17 cellular contexts compared by ENCODE assay signal in genomic region chr11:119982517-119983239, GRCh38.
DNase-seq lines count a peak whose midpoint lies in the region; ATAC-seq and TF ChIP-seq lines count a peak whose summit lies in the region.
"Had no signal": no experiment of that assay in that cellular context is flagged by ENCODE, and none has a peak within 500 bp of the region (broad histone marks: within the 10 kb centered on the region; RNA-seq: fewer than 3 reads in every experiment).

No MANE protein-coding gene starts in this region.

- H3K4me1 ChIP-seq in prostate gland (replicated peaks): no peaks in the 10 kb centered on the region
- H3K4me1 ChIP-seq in ovary (ENCODE audit: insufficient read depth): no peaks in the 10 kb centered on the region
- H3K4me1 ChIP-seq: HAP-1 had no signal

- WGBS in prostate gland: 41% methylated on average over 13 of the region's 16 CpGs
- WGBS in ovary, 3 donors: 20 to 29% (median 27%) methylated on average over 16 of the region's 16 CpGs

- H3K36me3 ChIP-seq in prostate gland: no peaks in the 10 kb centered on the region
- no peaks in the 10 kb centered on the region for H3K36me3 ChIP-seq in ovary
- H3K36me3 ChIP-seq: HAP-1 had no signal

- ATAC-seq in HG03565 (IDR thresholded peaks at IDR 0.05; ENCODE audit: unreplicated experiment): no peak
- ATAC-seq: effector memory CD8-positive, alpha-beta T cell; mucosa of descending colon had no signal

- DNase-seq in DMS79 treated with DMSO at 0.1 percent for 48 hours (lab: John Stamatoyannopoulos, UW) (peak; percentile 22), DMS79 (lab: John Stamatoyannopoulos, UW) (no peak), NCI-H2029 (lab: John Stamatoyannopoulos, UW) (peak; percentile 11), fibroblast of mammary gland (ENCODE audit: low read depth) (peak; percentile 54), prostate gland (ENCODE audit: low spot score) (peak; percentile 23), ovary (no peak), T-helper 9 cell (no peak)
- DNase-seq: 8988T; effector memory CD8-positive, alpha-beta T cell; Kasumi-1; mucosa of descending colon; NCI-H1048; RPMI8226; stimulated activated CD4-positive, alpha-beta T cell treated with anti-CD3 and anti-CD28 coated beads, Interleukin-4, amount 100 ng/mL, for 24 hours had no signal

- intact Hi-C loops in prostate gland (cut with DNase I): no loop called here
- intact Hi-C loops in ovary (cut with DNase I): no loop called here

- H3K4me3 ChIP-seq in fibroblast of mammary gland (ENCODE audit: control insufficient read depth, low read depth, low read length): no peak overlapping the region
- no peak overlapping the region for H3K4me3 ChIP-seq in prostate gland
- H3K4me3 ChIP-seq in ovary: no peak overlapping the region
- H3K4me3 ChIP-seq: HAP-1, mucosa of descending colon had no signal

- H3K27me3 ChIP-seq in prostate gland (replicated peaks; ENCODE audit: insufficient read depth) (peaks cover 4% of the 10 kb centered on the region), ovary (no peaks in the 10 kb centered on the region)

- TF ChIP-seq CTCF in fibroblast of mammary gland (conservative IDR thresholded peaks at IDR 0.05; ENCODE audit: control insufficient read depth, insufficient read depth, low read depth, low read length) (no peak), prostate gland (IDR thresholded peaks at IDR 0.05) (no peak), ovary (IDR thresholded peaks at IDR 0.05) (no peak)

- H3K27ac ChIP-seq in prostate gland (no peak overlapping the region), ovary (no peak overlapping the region)

- TF ChIP-seq POLR2A in prostate gland (IDR thresholded peaks at IDR 0.05) (no peak), ovary (IDR thresholded peaks at IDR 0.05) (no peak)

- H3K9me3 ChIP-seq in prostate gland (no peaks in the 10 kb centered on the region), ovary (no peaks in the 10 kb centered on the region)
- H3K9me3 ChIP-seq: Caco-2, HAP-1, mucosa of descending colon had no signal

- TF ChIP-seq EP300 in ovary (IDR thresholded peaks at IDR 0.05): no peak

Comparison
In these comparisons a context has a peak if more than half of its experiments do, and no peak if none do; other contexts are left out.
1. DNase-seq: peak in DMS79 treated with DMSO at 0.1 percent for 48 hours (single experiment), NCI-H2029 (single experiment), fibroblast of mammary gland (single experiment) and prostate gland (single experiment); none in DMS79 (single experiment), ovary (0 of 5) and T-helper 9 cell (single experiment).